Comparison of ENCODE assay signal across 10 cellular contexts in genomic region chr12:116955382-116956021, GRCh38. TPM values are rescaled to one million over a fixed set of nuclear protein-coding genes. Genes with fewer than 3 reads are reported as not detected.
DNase-seq lines count a peak whose midpoint lies in the region; ATAC-seq and TF ChIP-seq lines count a peak whose summit lies in the region.
"Had no signal": no experiment of that assay in that cellular context is flagged by ENCODE, and none has a peak within 500 bp of the region (broad histone marks: within the 10 kb centered on the region; RNA-seq: fewer than 3 reads in every experiment).

No MANE protein-coding gene starts in this region.

- CTCF ChIA-PET in activated CD4-positive, alpha-beta T cell treated with anti-CD3 and anti-CD28 coated beads, Interleukin-2, amount 10 ng/mL, durations not matched to agents 7 days and 5 days (lab: Charles Lee): no interaction called here

- POLR2A ChIA-PET in activated CD4-positive, alpha-beta T cell treated with anti-CD3 and anti-CD28 coated beads, Interleukin-2, amount 10 ng/mL, durations not matched to agents 7 days and 5 days (lab: Charles Lee): interaction anchor here (0.5 kb wide), 1 partner anchor 24 kb away, joined by 4 read pairs; no protein-coding TSS in a partner anchor

- no peaks in the 10 kb centered on the region for H3K9me3 Mint-ChIP-seq in activated CD4-positive, alpha-beta T cell treated with anti-CD3 and anti-CD28 coated beads, Interleukin-2, amount 10 ng/mL, durations not matched to agents 7 days and 5 days
- H3K9me3 Mint-ChIP-seq: T-helper 1 cell treated with Interleukin-12 subunit alpha and Interleukin-12 subunit beta and Interleukin-4 antibody, amounts not matched to agents 30 μg/mL and 1 μg/mL, for 36 hours had no signal

- DNase-seq in activated CD4-positive, alpha-beta T cell treated with anti-CD3 and anti-CD28 coated beads, Interleukin-2, amount 10 ng/mL, durations not matched to agents 7 days and 5 days: peak; percentile 42
- no peak for DNase-seq in activated CD4-positive, alpha-beta T cell treated with anti-CD3 and anti-CD28 coated beads, Interleukin-2, amount 50 U/mL, for 1 hour
- peak; percentile 26 for DNase-seq in NCI-H226
- peak; percentile 4 to 22 for DNase-seq in erythroblast (lab: John Stamatoyannopoulos, UW)
- DNase-seq in sciatic nerve (ENCODE audit: low spot score): no peak
- no peak for DNase-seq in activated CD8-positive, alpha-beta memory T cell treated with anti-CD3 and anti-CD28 coated beads for 24 hours
- no peak for DNase-seq in pons (ENCODE audit: low spot score)
- DNase-seq: occipital lobe had no signal

- no peaks in the 10 kb centered on the region for H3K27me3 Mint-ChIP-seq in activated CD4-positive, alpha-beta T cell treated with anti-CD3 and anti-CD28 coated beads, Interleukin-2, amount 10 ng/mL, durations not matched to agents 7 days and 5 days

- ATAC-seq in sciatic nerve (peak; percentile 86), GM21786 (IDR thresholded peaks at IDR 0.05; ENCODE audit: unreplicated experiment) (no peak)

- peak overlapping the region; percentile 28 for H3K27ac Mint-ChIP-seq in activated CD4-positive, alpha-beta T cell treated with anti-CD3 and anti-CD28 coated beads, Interleukin-2, amount 10 ng/mL, durations not matched to agents 7 days and 5 days
- H3K27ac Mint-ChIP-seq: T-helper 1 cell treated with Interleukin-12 subunit alpha and Interleukin-12 subunit beta and Interleukin-4 antibody, amounts not matched to agents 30 μg/mL and 1 μg/mL, for 36 hours had no signal

- H3K4me3 Mint-ChIP-seq in activated CD4-positive, alpha-beta T cell treated with anti-CD3 and anti-CD28 coated beads, Interleukin-2, amount 10 ng/mL, durations not matched to agents 7 days and 5 days: no peak overlapping the region
- H3K4me3 Mint-ChIP-seq: T-helper 1 cell treated with Interleukin-12 subunit alpha and Interleukin-12 subunit beta and Interleukin-4 antibody, amounts not matched to agents 30 μg/mL and 1 μg/mL, for 36 hours had no signal

- H3K36me3 Mint-ChIP-seq in activated CD4-positive, alpha-beta T cell treated with anti-CD3 and anti-CD28 coated beads, Interleukin-2, amount 10 ng/mL, durations not matched to agents 7 days and 5 days (ENCODE audit: low read depth): peaks cover 9% of the 10 kb centered on the region

- no peak for TF ChIP-seq POLR2A in erythroblast (IDR thresholded peaks at IDR 0.05; ENCODE audit: low read length)

- H3K4me1 Mint-ChIP-seq in activated CD4-positive, alpha-beta T cell treated with anti-CD3 and anti-CD28 coated beads, Interleukin-2, amount 10 ng/mL, durations not matched to agents 7 days and 5 days: peaks cover 28% of the 10 kb centered on the region

- intact Hi-C loops in sciatic nerve (cut with DNase I): no loop called here

RNA-seq across cellular contexts. Expression of gene FBXW8, which starts 44.8 kb away (rescaled TPM):
- 10 to 100 TPM; 12.5 to 13.2 TPM for total RNA-seq in activated CD4-positive, alpha-beta T cell treated with anti-CD3 and anti-CD28 coated beads, Interleukin-2, amount 10 ng/mL, durations not matched to agents 7 days and 5 days
- 12.9 TPM for total RNA-seq in sciatic nerve

Comparison
In these comparisons a context has a peak if more than half of its experiments do, and no peak if none do; other contexts are left out.
1. DNase-seq: peak in activated CD4-positive, alpha-beta T cell treated with anti-CD3 and anti-CD28 coated beads, Interleukin-2, amount 10 ng/mL, durations not matched to agents 7 days and 5 days (single experiment), NCI-H226 (single experiment) and erythroblast (2 of 2); none in activated CD4-positive, alpha-beta T cell treated with anti-CD3 and anti-CD28 coated beads, Interleukin-2, amount 50 U/mL, for 1 hour (single experiment), sciatic nerve (single experiment), activated CD8-positive, alpha-beta memory T cell treated with anti-CD3 and anti-CD28 coated beads for 24 hours (single experiment) and pons (single experiment).